16 cellular contexts compared by ENCODE assay signal in genomic region chr5:150457112-150457511, GRCh38. TPM values are rescaled to one million over a fixed set of nuclear protein-coding genes. Genes with fewer than 3 reads are reported as not detected.
DNase-seq lines count a peak whose midpoint lies in the region; ATAC-seq and TF ChIP-seq lines count a peak whose summit lies in the region.
"Had no signal": no experiment of that assay in that cellular context is flagged by ENCODE, and none has a peak within 500 bp of the region (broad histone marks: within the 10 kb centered on the region; RNA-seq: fewer than 3 reads in every experiment).

No MANE protein-coding gene starts in this region.

- H3K9me3 ChIP-seq in KOPT-K1 (ENCODE audit: insufficient read depth, low read length, poor library complexity, severe bottlenecking): no peaks in the 10 kb centered on the region
- H3K9me3 ChIP-seq in hepatocyte (ENCODE audit: low read depth): no peaks in the 10 kb centered on the region
- no peaks in the 10 kb centered on the region for H3K9me3 ChIP-seq in right atrium auricular region
- H3K9me3 ChIP-seq: adrenal gland, SJSA1 had no signal

- H3K36me3 Mint-ChIP-seq in naive B cell: no peaks in the 10 kb centered on the region
- H3K36me3 Mint-ChIP-seq: immature natural killer cell had no signal

- DNase-seq in ELF-1 (ENCODE audit: low read depth, low spot score) (peak; percentile 66), UCSD-AML1 (lab: John Stamatoyannopoulos, UW; ENCODE audit: unreplicated experiment) (peak; percentile 46), naive B cell (no peak), lower leg skin (ENCODE audit: low spot score in 2 of 2) (no peak), hepatocyte (ENCODE audit: low spot score) (no peak), right atrium auricular region (ENCODE audit: low spot score) (no peak)
- DNase-seq: activated CD4-positive, alpha-beta T cell treated with anti-CD3 and anti-CD28 coated beads, Interleukin-2, amount 50 U/mL, for 48 hours; adrenal gland; GM23248; immature natural killer cell; NCI-H1436; NCI-H526; substantia nigra had no signal

- intact Hi-C loops in lower leg skin (cut with DNase I; ENCODE audit: low total_unique reads): loop anchor here (5.0 kb wide), 1 partner anchor 70 kb away; no protein-coding TSS in a partner anchor

- H3K9me2 ChIP-seq in hepatocyte (replicated peaks; ENCODE audit: insufficient read depth): no peaks in the 10 kb centered on the region

- TF ChIP-seq CTCF in lower leg skin (IDR thresholded peaks at IDR 0.05) (no peak), hepatocyte (IDR thresholded peaks at IDR 0.05; ENCODE audit: poor library complexity) (no peak), right atrium auricular region (IDR thresholded peaks at IDR 0.05) (no peak)

- peaks cover 32 to 49% (median 40%) of the 10 kb centered on the region in 3 donors for H3K4me1 Mint-ChIP-seq in naive B cell

- peak overlapping the region in 2 of 6 donors; percentile 65 to 90 for H3K27ac Mint-ChIP-seq in naive B cell

- no peaks in the 10 kb centered on the region for H3K27me3 ChIP-seq in hepatocyte
- H3K27me3 ChIP-seq in right atrium auricular region: no peaks in the 10 kb centered on the region
- H3K27me3 ChIP-seq: adrenal gland, SJSA1 had no signal

- ATAC-seq in naive B cell (ENCODE audit: low read depth in 2 of 2): no peak

- 66 to 68% methylated on average over 6 of the region's 6 CpGs for WGBS in lower leg skin, 2 donors
- 50% methylated on average over 6 of the region's 6 CpGs for WGBS in hepatocyte (ENCODE audit: low lambda C conversion rate, missing lambda C conversion rate)

- no peak overlapping the region for H3K4me3 ChIP-seq in lower leg skin (ENCODE audit: low read depth, poor library complexity, severe bottlenecking)
- H3K4me3 ChIP-seq in hepatocyte: no peak overlapping the region
- no peak overlapping the region for H3K4me3 ChIP-seq in right atrium auricular region
- H3K4me3 ChIP-seq: adrenal gland, GM23248, SJSA1 had no signal

- H3K9me3 Mint-ChIP-seq in naive B cell: no peaks in the 10 kb centered on the region
- H3K9me3 Mint-ChIP-seq: dendritic cell treated with granulocyte-macrophage colony-stimulating factor and Interleukin-4, amounts not matched to agents 40 ng/mL and 50 ng/mL, for 4 days; immature natural killer cell had no signal

- no peak overlapping the region for H2AFZ ChIP-seq in hepatocyte
- H2AFZ ChIP-seq: GM23248 had no signal

- H3K79me2 ChIP-seq in hepatocyte: no peaks in the 10 kb centered on the region

- H3K27me3 Mint-ChIP-seq in naive B cell: no peaks in the 10 kb centered on the region

- no peaks in the 10 kb centered on the region for H4K20me1 ChIP-seq in hepatocyte (ENCODE audit: insufficient read depth, poor library complexity, severe bottlenecking)

- peak overlapping the region; percentile 14 to 72 (median 37) for H3K4me3 Mint-ChIP-seq in naive B cell
- H3K4me3 Mint-ChIP-seq: dendritic cell treated with granulocyte-macrophage colony-stimulating factor and Interleukin-4, amounts not matched to agents 40 ng/mL and 50 ng/mL, for 4 days had no signal

- no peaks in the 10 kb centered on the region for H3K36me3 ChIP-seq in KOPT-K1 (ENCODE audit: insufficient read depth, low read length)
- no peaks in the 10 kb centered on the region for H3K36me3 ChIP-seq in hepatocyte (replicated peaks; ENCODE audit: insufficient read depth, low read depth)
- no peaks in the 10 kb centered on the region for H3K36me3 ChIP-seq in right atrium auricular region
- H3K36me3 ChIP-seq: adrenal gland, SJSA1 had no signal

- H3K27ac ChIP-seq in KOPT-K1 (ENCODE audit: low read depth, low read length, poor library complexity, severe bottlenecking) (peak overlapping the region; percentile 25), hepatocyte (no peak overlapping the region), right atrium auricular region (no peak overlapping the region)
- H3K27ac ChIP-seq: adrenal gland, GM23248, SJSA1 had no signal

- no peak overlapping the region for H3K4me2 ChIP-seq in hepatocyte

- H3K4me1 ChIP-seq in hepatocyte (ENCODE audit: insufficient read depth): no peaks in the 10 kb centered on the region
- H3K4me1 ChIP-seq in right atrium auricular region: peaks cover 0 to 8% of the 10 kb centered on the region in 2 donors
- H3K4me1 ChIP-seq: adrenal gland had no signal

- no peak for TF ChIP-seq POLR2A in lower leg skin (IDR thresholded peaks at IDR 0.05)

RNA-seq across cellular contexts. Expression of gene RPS14, which starts 7.6 kb away (rescaled TPM):
- polyA plus RNA-seq in naive B cell (ENCODE audit: low read depth in 6 of 6) (1,000 to 10,000 TPM; 4,594 to 6,671 (median 5,653) TPM), hepatocyte (1,067 and 1,087 TPM in 2 replicates)
- total RNA-seq in lower leg skin (1,000 to 10,000 TPM; 2,497 to 4,490 (median 3,854) TPM), hepatocyte (2,319 and 2,589 TPM in 2 replicates), right atrium auricular region (1,000 to 10,000 TPM; 1,334 to 2,461 TPM)

RNA-seq across cellular contexts. Expression of gene CD74, which starts 44.4 kb away (rescaled TPM):
- polyA plus RNA-seq in naive B cell (ENCODE audit: low read depth in 6 of 6) (over 10,000 TPM; 22,737 to 35,313 (median 25,671) TPM), hepatocyte (103 and 107 TPM in 2 replicates)
- total RNA-seq in lower leg skin (100 to 1,000 TPM; 500 to 762 (median 613) TPM), hepatocyte (51.1 and 57.2 TPM in 2 replicates), right atrium auricular region (100 to 1,000 TPM; 268 to 424 TPM)
- total RNA-seq: GM23248, SJSA1 had no signal

RNA-seq across cellular contexts. Expression of gene NDST1, which starts 50.8 kb away (rescaled TPM):
- polyA plus RNA-seq in naive B cell (ENCODE audit: low read depth in 6 of 6): 1 to 10 TPM in 2 of 6 donors, under 1 TPM in 4; 0.38 to 1.8 (median 0.73) TPM
- total RNA-seq in lower leg skin: 100 to 1,000 TPM in 3 of 4 donors, 10 to 100 TPM in 1; 62.9 to 127 (median 115) TPM
- total RNA-seq in hepatocyte: 66.7 and 85.1 TPM in 2 replicates
- polyA plus RNA-seq in hepatocyte: 30.2 and 42.5 TPM in 2 replicates
- 10 to 100 TPM; 81.4 to 91.8 TPM for total RNA-seq in right atrium auricular region

Comparison
In these comparisons a context has a peak if more than half of its experiments do, and no peak if none do; other contexts are left out.
1. DNase-seq: peak in ELF-1 (single experiment) and UCSD-AML1 (single experiment); none in naive B cell (single experiment), lower leg skin (0 of 2), hepatocyte (single experiment) and right atrium auricular region (single experiment).